Comparison of ENCODE assay signal across 1 cellular context in the genomic region with DNA sequence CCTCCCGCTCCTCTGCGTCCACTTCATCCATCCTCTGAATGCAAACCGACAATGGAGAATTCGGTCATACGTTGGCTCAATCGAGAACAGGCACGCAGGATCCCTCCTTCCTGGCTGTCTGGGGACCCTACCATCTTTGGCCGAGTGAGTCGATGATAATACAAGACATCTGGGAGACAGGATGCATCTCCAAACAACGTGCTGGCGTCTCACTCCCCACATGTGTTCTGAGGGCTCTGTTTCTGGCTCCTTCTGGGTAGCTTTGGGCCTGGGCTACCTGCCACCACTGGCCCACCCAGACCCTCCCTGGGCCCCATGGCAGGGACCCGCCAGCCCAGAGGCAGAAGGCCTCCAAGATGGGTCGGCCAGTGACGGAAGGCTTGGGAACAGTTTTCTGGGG.
TF ChIP-seq lines count a peak whose summit lies in the region.

No MANE protein-coding gene starts in this region.

TF ChIP-seq in A549, 52 proteins besides CTCF, POLR2A, EP300 and RAD21 (continued from another document):
- TF ChIP-seq SREBF2 (IDR thresholded peaks at IDR 0.05) (no peak), ZFP36 (IDR thresholded peaks at IDR 0.05; ENCODE audit: borderline replicate concordance, partially characterized antibody) (no peak), HOXB5 (CRISPR knock-in tag; IDR thresholded peaks at IDR 0.05) (no peak)
